20 cellular contexts compared by ENCODE assay signal in the genomic region with DNA sequence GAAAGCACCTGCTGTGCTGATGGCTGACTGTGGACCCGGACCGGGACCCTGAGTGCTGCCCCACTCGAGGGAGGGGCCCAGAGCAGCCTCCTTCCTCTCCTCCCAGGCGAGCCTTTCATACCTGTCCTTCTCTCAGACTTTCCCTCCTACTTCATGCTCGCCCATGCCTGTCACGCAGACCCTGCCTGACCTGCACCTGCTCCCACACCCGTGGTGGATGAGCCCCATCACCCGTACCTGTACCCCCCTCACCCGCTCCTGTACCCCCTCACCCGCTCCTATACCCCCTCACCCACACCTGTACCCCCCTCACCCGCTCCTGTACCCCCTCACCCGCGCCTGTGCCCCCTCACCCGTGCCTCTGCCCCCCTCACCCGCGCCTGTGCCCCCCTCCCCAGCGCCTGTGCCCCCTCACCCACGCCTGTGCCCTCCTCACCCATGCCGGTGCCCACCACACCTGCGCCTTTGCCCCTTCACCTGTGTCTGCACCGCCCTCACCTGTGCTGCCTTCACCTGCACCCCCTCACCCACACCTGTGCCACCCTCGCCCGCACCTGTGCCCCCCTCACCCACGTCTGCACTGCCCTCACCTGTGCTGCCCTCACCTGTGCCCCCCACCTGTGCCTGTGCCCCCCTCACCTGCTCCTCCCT. TPM values are rescaled to one million over a fixed set of nuclear protein-coding genes. Genes with fewer than 3 reads are reported as not detected.
DNase-seq lines count a peak whose midpoint lies in the region; ATAC-seq and TF ChIP-seq lines count a peak whose summit lies in the region.
"Had no signal": no experiment of that assay in that cellular context is flagged by ENCODE, and none has a peak within 500 bp of the region (broad histone marks: within the 10 kb centered on the region; RNA-seq: fewer than 3 reads in every experiment).

No MANE protein-coding gene starts in this region.

- intact Hi-C loops in MCF 10A (cut with micrococcal nuclease) (no loop called here), mammary epithelial cell (cut with micrococcal nuclease) (no loop called here)

- CTCF ChIA-PET in MCF 10A (lab: Yijun Ruan, JAX) = no interaction called here
- CTCF ChIA-PET in mammary epithelial cell (lab: Charles Lee; ENCODE audit: low non-redundant PET) = no interaction called here

- H4K91ac ChIP-seq in neuronal stem cell (ENCODE audit: low read depth, low read length, poor library complexity) = no peak overlapping the region

- WGBS in mammary epithelial cell (ENCODE audit: low coverage, missing lambda C conversion rate) = 80% methylated on average over 1 of the region's 24 CpGs
- no CpG with 5 or more reads among the region's 24 CpGs for WGBS in neuronal stem cell (ENCODE audit: extremely low coverage in 2 of 2, insufficient read length in 2 of 2, insufficient replicate concordance in 1 of 2), 2 donors

- H3K27me3 ChIP-seq in mammary epithelial cell (ENCODE audit: insufficient read depth, low read length) = no peaks in the 10 kb centered on the region
- no peaks in the 10 kb centered on the region for H3K27me3 ChIP-seq in neuronal stem cell (ENCODE audit: control insufficient read depth in 3 of 3, insufficient read depth in 3 of 3, low read depth in 1 of 3, low read length in 3 of 3)
- H3K27me3 ChIP-seq: foreskin keratinocyte, neural progenitor cell had no signal

- H2BK120ac ChIP-seq in neuronal stem cell (ENCODE audit: low read depth, low read length) = no peak overlapping the region

- POLR2A ChIA-PET in MCF 10A (lab: Yijun Ruan, JAX) = no interaction called here

- no peak for DNase-seq in MCF 10A (ENCODE audit: unreplicated experiment)
- no peak for DNase-seq in mammary epithelial cell
- DNase-seq in neuronal stem cell (ENCODE audit: low spot score) = no peak
- DNase-seq in type B pancreatic cell (ENCODE audit: extremely low spot score, unreplicated experiment) = no peak
- no peak for DNase-seq in NOMO-1 (lab: John Stamatoyannopoulos, UW; ENCODE audit: unreplicated experiment in 2 of 2)
- DNase-seq in NCI-H128 (lab: John Stamatoyannopoulos, UW; ENCODE audit: unreplicated experiment) = no peak
- DNase-seq: activated B cell treated with CpG ODN at 0.5 μM for 24 hours; activated CD4-positive, alpha-beta memory T cell treated with anti-CD3 and anti-CD28 coated beads, Interleukin-2, amount 10 ng/mL, durations not matched to agents 7 days and 5 days; effector CD4-positive, alpha-beta T cell; foreskin keratinocyte; MM.1S; NCI-H2171; NCI-H524; stimulated activated CD4-positive, alpha-beta T cell treated with anti-CD3 and anti-CD28 coated beads, Interleukin-4, amount 100 ng/mL, for 4 hours; T-helper 9 cell had no signal

- no peak overlapping the region for H3K14ac ChIP-seq in neuronal stem cell (ENCODE audit: low read length)

- H3K18ac ChIP-seq in neuronal stem cell (ENCODE audit: low read length) = no peak overlapping the region

- H2BK12ac ChIP-seq in neuronal stem cell (ENCODE audit: low read length) = no peak overlapping the region

- H3K9me3 ChIP-seq in mammary epithelial cell (replicated peaks; ENCODE audit: insufficient read depth, low read length) = no peaks in the 10 kb centered on the region
- H3K9me3 ChIP-seq in neuronal stem cell (replicated peaks in 1 of 2; ENCODE audit: control insufficient read depth in 2 of 2, insufficient read depth in 1 of 2, low read depth in 1 of 2, low read length in 2 of 2) = no peaks in the 10 kb centered on the region
- H3K9me3 ChIP-seq: A549 had no signal

- H3K4me3 Mint-ChIP-seq in MCF 10A (ENCODE audit: unreplicated experiment) (no peak overlapping the region), brain (peak overlapping the region in 2 of 5 experiments; percentile 12 to 47), type B pancreatic cell (no peak overlapping the region)
- H3K4me3 Mint-ChIP-seq: activated B cell treated with CpG ODN at 0.5 μM for 24 hours; activated CD4-positive, alpha-beta memory T cell treated with anti-CD3 and anti-CD28 coated beads, Interleukin-2, amount 10 ng/mL, durations not matched to agents 7 days and 5 days; activated naive CD4-positive, alpha-beta T cell treated with anti-CD3 and anti-CD28 coated beads, Interleukin-2, amount 10 ng/mL, durations not matched to agents 7 days and 5 days; neural progenitor cell had no signal

- H3K4me3 ChIP-seq in mammary epithelial cell (replicated peaks in 1 of 3; ENCODE audit: insufficient read depth in 1 of 3, low read depth in 2 of 3, low read length in 3 of 3) (no peak overlapping the region), neuronal stem cell (ENCODE audit: low read length in 2 of 2) (no peak overlapping the region)
- H3K4me3 ChIP-seq: A549, neural progenitor cell had no signal

- in situ Hi-C loops in mammary epithelial cell (cut with MboI; ENCODE audit: low sequenced_read_pairs in 2 of 2) = loop anchor here in 1 of 2 donors (10.0 kb wide), 1 partner anchor 49 kb away; a partner anchor contains a TSS

- H3K79me2 ChIP-seq in mammary epithelial cell (ENCODE audit: insufficient read depth, low read length) = peaks cover 98% of the 10 kb centered on the region

- ATAC-seq in HG02970 (IDR thresholded peaks at IDR 0.05; ENCODE audit: low FRiP score, unreplicated experiment) = no peak
- ATAC-seq: A549 had no signal

- H3K23ac ChIP-seq in neuronal stem cell (ENCODE audit: low read depth, low read length, poor library complexity) = peak overlapping the region; percentile 45

- no peak overlapping the region for H2AK5ac ChIP-seq in neuronal stem cell (ENCODE audit: low read depth, low read length)

- TF ChIP-seq CTCF in MCF 10A (IDR thresholded peaks at IDR 0.05; ENCODE audit: unreplicated experiment) (no peak), mammary epithelial cell (conservative IDR thresholded peaks at IDR 0.05 in 1 of 2, IDR thresholded peaks at IDR 0.05 in 1 of 2; ENCODE audit: extremely low read depth in 1 of 2, insufficient read depth in 1 of 2, low read depth in 1 of 2, low read length in 2 of 2) (no peak), brain (conservative IDR thresholded peaks at IDR 0.05) (no peak), type B pancreatic cell (conservative IDR thresholded peaks at IDR 0.05) (no peak)

- H3K4me1 Mint-ChIP-seq in MCF 10A (ENCODE audit: insufficient read depth, unreplicated experiment) = peaks cover 35% of the 10 kb centered on the region
- peaks cover 58% of the 10 kb centered on the region for H3K4me1 Mint-ChIP-seq in brain
- H3K4me1 Mint-ChIP-seq in type B pancreatic cell (ENCODE audit: unreplicated experiment) = peaks cover 29% of the 10 kb centered on the region

- no peak overlapping the region for H3K4me2 ChIP-seq in mammary epithelial cell (ENCODE audit: insufficient read depth, low read depth, low read length)
- H3K4me2 ChIP-seq in neuronal stem cell (ENCODE audit: insufficient read depth, low read length, poor library complexity, severe bottlenecking) = no peak overlapping the region
- H3K4me2 ChIP-seq: A549, neural progenitor cell had no signal

- H3K27ac ChIP-seq in mammary epithelial cell (ENCODE audit: insufficient read depth, low read depth, low read length) (no peak overlapping the region), neuronal stem cell (replicated peaks; ENCODE audit: low read length) (no peak overlapping the region)
- H3K27ac ChIP-seq: A549, foreskin keratinocyte, neural progenitor cell had no signal

- BruUV-seq in MCF 10A (replicated peaks; lab: Mats Ljungman, UMichigan) (no TSS peak), mammary epithelial cell (replicated peaks; lab: Mats Ljungman, UMichigan) (no TSS peak)

- H3K4me1 ChIP-seq in mammary epithelial cell (ENCODE audit: insufficient read depth, low read length) (peaks cover 60% of the 10 kb centered on the region), neuronal stem cell (ENCODE audit: control insufficient read depth in 2 of 2, insufficient read depth in 1 of 2, low read depth in 1 of 2, low read length in 2 of 2) (peaks cover 7 to 14% of the 10 kb centered on the region in 2 donors)

- H2BK15ac ChIP-seq in neuronal stem cell (ENCODE audit: low read length) = no peak overlapping the region

- H2AFZ ChIP-seq in mammary epithelial cell (ENCODE audit: low read depth, low read length) = no peak overlapping the region
- H2AFZ ChIP-seq in neuronal stem cell (ENCODE audit: low read length) = no peak overlapping the region
- H2AFZ ChIP-seq: neural progenitor cell had no signal

- H3K27me3 Mint-ChIP-seq in MCF 10A (ENCODE audit: insufficient read depth, unreplicated experiment) = no peaks in the 10 kb centered on the region
- peaks cover 2% of the 10 kb centered on the region for H3K27me3 Mint-ChIP-seq in brain
- no peaks in the 10 kb centered on the region for H3K27me3 Mint-ChIP-seq in type B pancreatic cell
- H3K27me3 Mint-ChIP-seq: activated B cell treated with CpG ODN at 0.5 μM for 24 hours; activated CD4-positive, alpha-beta memory T cell treated with anti-CD3 and anti-CD28 coated beads, Interleukin-2, amount 10 ng/mL, durations not matched to agents 7 days and 5 days; activated naive CD4-positive, alpha-beta T cell treated with anti-CD3 and anti-CD28 coated beads, Interleukin-2, amount 10 ng/mL, durations not matched to agents 7 days and 5 days had no signal

- no peaks in the 10 kb centered on the region for H4K20me1 ChIP-seq in mammary epithelial cell (ENCODE audit: insufficient read depth, low read length)

- no peak overlapping the region for H2BK5ac ChIP-seq in neuronal stem cell (ENCODE audit: low read length)

- H3K36me3 ChIP-seq in mammary epithelial cell (ENCODE audit: insufficient read depth, low read length) = peaks cover 21% of the 10 kb centered on the region
- peaks cover 9 to 49% of the 10 kb centered on the region in 2 donors for H3K36me3 ChIP-seq in neuronal stem cell (replicated peaks in 1 of 2; ENCODE audit: control insufficient read depth in 2 of 2, insufficient read depth in 2 of 2, low read length in 2 of 2)
- H3K36me3 ChIP-seq: neural progenitor cell had no signal

- H3K27ac Mint-ChIP-seq in MCF 10A (ENCODE audit: low read depth, unreplicated experiment) = peak overlapping the region; percentile 71
- peak overlapping the region in 3 of 5 experiments; percentile 64 to 88 (median 68) for H3K27ac Mint-ChIP-seq in brain
- peak overlapping the region; percentile 26 for H3K27ac Mint-ChIP-seq in type B pancreatic cell
- H3K27ac Mint-ChIP-seq: activated B cell treated with CpG ODN at 0.5 μM for 24 hours; activated CD4-positive, alpha-beta memory T cell treated with anti-CD3 and anti-CD28 coated beads, Interleukin-2, amount 10 ng/mL, durations not matched to agents 7 days and 5 days; activated naive CD4-positive, alpha-beta T cell treated with anti-CD3 and anti-CD28 coated beads, Interleukin-2, amount 10 ng/mL, durations not matched to agents 7 days and 5 days; neural progenitor cell had no signal

- H3K4ac ChIP-seq in neuronal stem cell (ENCODE audit: low read length) = no peak overlapping the region

- no peak overlapping the region for H3K9ac ChIP-seq in mammary epithelial cell (ENCODE audit: insufficient read depth, low read length)
- no peak overlapping the region for H3K9ac ChIP-seq in neuronal stem cell (ENCODE audit: low read depth, low read length, poor library complexity)
- H3K9ac ChIP-seq: neural progenitor cell had no signal

- H4K8ac ChIP-seq in neuronal stem cell (ENCODE audit: low read depth, low read length) = no peak overlapping the region

- dilution Hi-C loops in mammary epithelial cell (cut with HindIII; ENCODE audit: low sequenced_read_pairs) = no loop called here

- H3K79me1 ChIP-seq in neuronal stem cell (ENCODE audit: low read depth, low read length) = peaks cover 41% of the 10 kb centered on the region

- H3K9me3 Mint-ChIP-seq in MCF 10A (ENCODE audit: unreplicated experiment) = no peaks in the 10 kb centered on the region
- H3K9me3 Mint-ChIP-seq in brain = no peaks in the 10 kb centered on the region
- H3K9me3 Mint-ChIP-seq in type B pancreatic cell = no peaks in the 10 kb centered on the region
- H3K9me3 Mint-ChIP-seq: activated B cell treated with CpG ODN at 0.5 μM for 24 hours; activated CD4-positive, alpha-beta memory T cell treated with anti-CD3 and anti-CD28 coated beads, Interleukin-2, amount 10 ng/mL, durations not matched to agents 7 days and 5 days; activated naive CD4-positive, alpha-beta T cell treated with anti-CD3 and anti-CD28 coated beads, Interleukin-2, amount 10 ng/mL, durations not matched to agents 7 days and 5 days; neural progenitor cell had no signal

- H3K36me3 Mint-ChIP-seq in MCF 10A (ENCODE audit: insufficient read depth, unreplicated experiment) (peaks cover 19% of the 10 kb centered on the region), brain (peaks cover 36% of the 10 kb centered on the region), type B pancreatic cell (peaks cover 8% of the 10 kb centered on the region)

RNA-seq across cellular contexts. Expression of a gene that starts 5.8 kb away (rescaled TPM):
- 78.8 and 89.6 TPM in 2 replicates for total RNA-seq in MCF 10A (2022)
- 100 to 1,000 TPM in 1 of 2 donors, 10 to 100 TPM in 1; 80.4 to 109 TPM for total RNA-seq in mammary epithelial cell
- 120 TPM for polyA plus RNA-seq in mammary epithelial cell
- polyA minus RNA-seq in mammary epithelial cell = 86.1 TPM
- polyA plus RNA-seq in brain (ENCODE audit: insufficient read depth, low read depth, low replicate concordance) = 70.7 TPM
- polyA plus RNA-seq in neuronal stem cell (2013, experiment 1 of 2) = 38.4 TPM
- 37.0 TPM for polyA plus RNA-seq in neuronal stem cell (2013, experiment 2 of 2)
- total RNA-seq in type B pancreatic cell (ENCODE audit: low replicate concordance) = 81.5 and 98.7 TPM in 2 replicates

RNA-seq across cellular contexts. Expression of a gene that starts 46.6 kb away (rescaled TPM):
- total RNA-seq in MCF 10A (2022) = 133 and 152 TPM in 2 replicates
- total RNA-seq in mammary epithelial cell = 100 to 1,000 TPM; 127 to 237 TPM
- polyA plus RNA-seq in mammary epithelial cell = 83.3 TPM
- 32.7 TPM for polyA minus RNA-seq in mammary epithelial cell
- 208 TPM for polyA plus RNA-seq in brain (ENCODE audit: insufficient read depth, low read depth, low replicate concordance)
- 151 TPM for polyA plus RNA-seq in neuronal stem cell (2013, experiment 1 of 2)
- polyA plus RNA-seq in neuronal stem cell (2013, experiment 2 of 2) = 149 TPM
- 147 and 165 TPM in 2 replicates for total RNA-seq in type B pancreatic cell (ENCODE audit: low replicate concordance)

RNA-seq across cellular contexts. Expression of a gene that starts 51.5 kb away (rescaled TPM):
- total RNA-seq in MCF 10A (2022) (41.1 and 43.6 TPM in 2 replicates), mammary epithelial cell (10 to 100 TPM; 11.8 to 33.2 TPM), type B pancreatic cell (ENCODE audit: low replicate concordance) (30.5 and 32.4 TPM in 2 replicates)
- polyA plus RNA-seq in mammary epithelial cell (6.2 TPM), brain (ENCODE audit: insufficient read depth, low read depth, low replicate concordance) (2.7 TPM)
- polyA minus RNA-seq in mammary epithelial cell = 5.6 TPM
- polyA plus RNA-seq in neuronal stem cell (2013, experiment 1 of 2) = 8.6 TPM
- polyA plus RNA-seq in neuronal stem cell (2013, experiment 2 of 2) = 8.7 TPM
